9 cellular contexts compared by ENCODE assay signal in the genomic region with DNA sequence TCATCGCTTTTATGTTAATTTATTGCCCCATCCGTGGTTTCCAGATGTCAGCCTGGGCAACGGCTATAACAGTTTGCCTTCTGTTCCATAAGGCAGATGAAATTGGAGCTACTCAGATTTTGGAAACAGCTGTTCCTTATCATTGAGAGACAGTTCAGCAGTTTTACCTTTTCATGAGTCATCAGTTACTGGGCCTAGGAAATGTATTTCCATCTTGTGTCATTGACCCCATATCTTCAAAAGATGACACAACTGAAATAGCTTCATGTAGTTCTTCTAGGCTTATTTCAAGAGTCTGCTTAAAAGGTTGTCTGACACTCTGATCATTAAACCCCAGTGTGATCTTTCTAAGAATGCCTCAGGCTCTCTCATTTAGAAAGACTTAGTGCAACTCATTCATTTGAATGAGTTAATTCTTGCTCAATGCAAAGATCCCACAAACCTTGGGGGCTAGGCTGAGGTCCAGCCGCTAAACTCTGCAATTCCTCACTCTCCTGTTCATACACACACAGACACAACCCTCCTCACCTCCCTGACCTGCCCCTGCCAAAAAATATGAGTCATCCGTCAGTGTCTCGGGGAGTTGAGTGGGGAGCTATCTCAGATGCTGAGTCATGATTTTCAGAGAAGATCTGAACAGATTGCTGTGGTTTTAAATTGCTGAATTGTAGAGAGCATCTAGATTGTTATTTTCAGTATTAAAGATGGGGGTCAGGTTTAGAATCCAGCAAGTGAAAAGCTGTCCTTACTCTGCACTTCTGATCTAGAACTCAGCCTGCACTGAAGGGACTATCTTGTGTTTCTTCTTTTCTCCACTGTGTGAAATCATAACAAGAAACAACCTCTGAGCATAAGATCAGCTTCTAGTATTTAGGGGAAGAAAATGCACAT.
DNase-seq lines count a peak whose midpoint lies in the region; ATAC-seq, FAIRE-seq and TF ChIP-seq lines count a peak whose summit lies in the region.
"Had no signal": no experiment of that assay in that cellular context is flagged by ENCODE, and none has a peak within 500 bp of the region (broad histone marks: within the 10 kb centered on the region; RNA-seq: fewer than 3 reads in every experiment).

No MANE protein-coding gene starts in this region.

- H3K9me3 Mint-ChIP-seq in activated naive CD8-positive, alpha-beta T cell (ENCODE audit: low read depth): no peaks in the 10 kb centered on the region

- peaks cover 13% of the 10 kb centered on the region for H3K36me3 Mint-ChIP-seq in activated naive CD8-positive, alpha-beta T cell

- peak; percentile 84 for ATAC-seq in HG02885 (IDR thresholded peaks at IDR 0.05; ENCODE audit: poor library complexity, unreplicated experiment)

- H3K4me3 Mint-ChIP-seq in activated naive CD8-positive, alpha-beta T cell: peak overlapping the region; percentile 1

- POLR2A ChIA-PET in HEK293T (lab: Yijun Ruan, JAX): interaction anchor here (1.0 to 1.3 kb wide), 2 partner anchors 15 kb away, joined by 3 to 4 read pairs; no protein-coding TSS in a partner anchor

- CTCF ChIA-PET in HEK293T (lab: Yijun Ruan, JAX): interaction anchor here (0.7 kb wide), 1 partner anchor 20 kb away, joined by 3 read pairs; no protein-coding TSS in a partner anchor

- peak; percentile 80 for DNase-seq in NK-92 treated with Interleukin-12 subunit alpha and Interleukin-12 subunit beta, amount 100 ng/mL, for 24 hours (lab: John Stamatoyannopoulos, UW)
- DNase-seq in NK-92 (lab: John Stamatoyannopoulos, UW; ENCODE audit: unreplicated experiment) (no peak), NOMO-1 treated with dmso at 0.1 percent for 144 hours (lab: John Stamatoyannopoulos, UW; ENCODE audit: unreplicated experiment) (peak; percentile 62), HEK293T (ENCODE audit: extremely low spot score) (no peak)
- peak; percentile 13 to 50 (median 45) for DNase-seq in stimulated activated CD4-positive, alpha-beta T cell treated with anti-CD3 and anti-CD28 coated beads, TNF-alpha, amount 100 ng/mL, for 48 hours (ENCODE audit: low read depth in 3 of 3)

- H3K27ac Mint-ChIP-seq in activated naive CD8-positive, alpha-beta T cell: peak overlapping the region; percentile 77

- no peaks in the 10 kb centered on the region for H3K27me3 Mint-ChIP-seq in activated naive CD8-positive, alpha-beta T cell

- peaks cover 43% of the 10 kb centered on the region for H3K4me1 Mint-ChIP-seq in activated naive CD8-positive, alpha-beta T cell (ENCODE audit: low read depth)

- peak; percentile 27 for FAIRE-seq in islet of Langerhans (lab: Jason Lieb, UNC)
- FAIRE-seq: colon had no signal

TF ChIP-seq in HEK293T, 16 proteins besides CTCF, POLR2A, EP300 and RAD21:
- TF ChIP-seq SP1 (IDR thresholded peaks at IDR 0.05) (no peak), SUZ12 (IDR thresholded peaks at IDR 0.05) (no peak), LEF1 (IDR thresholded peaks at IDR 0.05; ENCODE audit: borderline replicate concordance) (no peak), ELF4 (IDR thresholded peaks at IDR 0.05) (no peak), FOXM1 (IDR thresholded peaks at IDR 0.05; ENCODE audit: borderline replicate concordance) (no peak), ARNT (IDR thresholded peaks at IDR 0.05) (no peak), BHLHE40 (IDR thresholded peaks at IDR 0.05; ENCODE audit: borderline replicate concordance) (no peak), NFRKB (IDR thresholded peaks at IDR 0.05) (no peak), FOXK2 (IDR thresholded peaks at IDR 0.05) (no peak), FOXA1 (IDR thresholded peaks at IDR 0.05) (no peak), TARDBP (IDR thresholded peaks at IDR 0.05) (no peak), L3MBTL2 (conservative IDR thresholded peaks at IDR 0.05) (no peak), HDGF (IDR thresholded peaks at IDR 0.05; ENCODE audit: borderline replicate concordance) (no peak), CTBP1 (IDR thresholded peaks at IDR 0.05; ENCODE audit: borderline replicate concordance) (no peak), ZNF384 (IDR thresholded peaks at IDR 0.05) (no peak)
- TF ChIP-seq, protein P1, sequence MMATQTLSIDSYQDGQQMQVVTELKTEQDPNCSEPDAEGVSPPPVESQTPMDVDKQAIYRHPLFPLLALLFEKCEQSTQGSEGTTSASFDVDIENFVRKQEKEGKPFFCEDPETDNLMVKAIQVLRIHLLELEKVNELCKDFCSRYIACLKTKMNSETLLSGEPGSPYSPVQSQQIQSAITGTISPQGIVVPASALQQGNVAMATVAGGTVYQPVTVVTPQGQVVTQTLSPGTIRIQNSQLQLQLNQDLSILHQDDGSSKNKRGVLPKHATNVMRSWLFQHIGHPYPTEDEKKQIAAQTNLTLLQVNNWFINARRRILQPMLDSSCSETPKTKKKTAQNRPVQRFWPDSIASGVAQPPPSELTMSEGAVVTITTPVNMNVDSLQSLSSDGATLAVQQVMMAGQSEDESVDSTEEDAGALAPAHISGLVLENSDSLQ (IDR thresholded peaks at IDR 0.05): no peak

Comparison
In these comparisons a context has a peak if more than half of its experiments do, and no peak if none do; other contexts are left out.
1. DNase-seq: peak in NK-92 treated with Interleukin-12 subunit alpha and Interleukin-12 subunit beta, amount 100 ng/mL, for 24 hours (single experiment), NOMO-1 treated with dmso at 0.1 percent for 144 hours (single experiment) and stimulated activated CD4-positive, alpha-beta T cell treated with anti-CD3 and anti-CD28 coated beads, TNF-alpha, amount 100 ng/mL, for 48 hours (3 of 3); none in NK-92 (single experiment) and HEK293T (single experiment).